11 cellular contexts compared by ENCODE assay signal in the genomic region with DNA sequence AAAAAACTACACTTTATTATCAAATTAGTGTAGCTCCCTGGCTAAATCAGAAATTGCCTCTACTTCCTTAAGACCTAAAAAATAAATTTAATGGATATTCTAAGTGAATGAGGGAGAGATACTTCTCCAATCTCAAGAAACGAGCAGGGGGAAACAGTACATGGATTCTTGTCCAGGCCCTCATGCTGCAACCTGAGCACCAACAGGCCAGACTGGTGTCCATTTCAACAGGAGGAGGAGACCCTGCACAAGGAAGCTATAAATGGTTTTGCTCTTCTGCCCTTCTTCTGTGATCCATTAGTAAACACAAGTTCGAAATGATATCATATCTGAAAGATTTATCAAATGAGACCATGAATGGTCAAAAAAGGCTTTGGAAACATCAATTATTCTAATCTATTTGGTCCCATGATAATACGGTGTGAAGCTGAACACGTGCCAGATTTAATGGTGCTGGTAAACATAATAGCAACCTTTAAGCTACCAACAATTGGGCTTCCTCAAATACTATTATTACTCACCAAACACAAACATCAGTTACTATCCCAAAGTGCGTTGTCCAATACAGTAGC.
DNase-seq lines count a peak whose midpoint lies in the region; ATAC-seq and TF ChIP-seq lines count a peak whose summit lies in the region.
"Had no signal": no experiment of that assay in that cellular context is flagged by ENCODE, and none has a peak within 500 bp of the region (broad histone marks: within the 10 kb centered on the region; RNA-seq: fewer than 3 reads in every experiment).

No MANE protein-coding gene starts in this region.

- TF ChIP-seq CTCF in NB4 (IDR thresholded peaks at IDR 0.05; ENCODE audit: low read depth, low read length) (no peak), omental fat pad (IDR thresholded peaks at IDR 0.05) (no peak)

- DNase-seq in Daoy (ENCODE audit: low read depth) (peak; percentile 41), NB4 (ENCODE audit: low read depth) (peak; percentile 35), adipocyte (ENCODE audit: low read depth) (peak; percentile 29), NCI-H1417 treated with DMSO at 0.1 percent for 48 hours (lab: John Stamatoyannopoulos, UW) (no peak), cerebellar nuclear complex (lab: John Stamatoyannopoulos, UW) (no peak), omental fat pad (ENCODE audit: low spot score) (no peak), GF-D8 (lab: John Stamatoyannopoulos, UW) (no peak)
- DNase-seq in natural killer cell treated with Interleukin-12 subunit alpha and Interleukin-12 subunit beta and Interleukin-15 and Interleukin-18, amount 100 ng/mL, for 72 hours (ENCODE audit: low spot score), result no peak
- DNase-seq: mesendoderm; stimulated activated CD4-positive, alpha-beta T cell treated with anti-CD3 and anti-CD28 coated beads, Interleukin-2, amount 100 ng/mL, for 48 hours had no signal

- H3K27ac Mint-ChIP-seq in natural killer cell treated with Interleukin-12 subunit alpha and Interleukin-12 subunit beta and Interleukin-15 and Interleukin-18, amount 100 ng/mL, for 72 hours, result peak overlapping the region; percentile 53 to 91

- no peaks in the 10 kb centered on the region for H3K9me3 ChIP-seq in adipocyte (ENCODE audit: control insufficient read depth, low read length)
- H3K9me3 ChIP-seq: suprapubic skin had no signal

- peaks cover 64 to 68% of the 10 kb centered on the region in 2 donors for H3K4me1 Mint-ChIP-seq in natural killer cell treated with Interleukin-12 subunit alpha and Interleukin-12 subunit beta and Interleukin-15 and Interleukin-18, amount 100 ng/mL, for 72 hours (ENCODE audit: low read depth in 2 of 2)

- H3K4me3 Mint-ChIP-seq in natural killer cell treated with Interleukin-12 subunit alpha and Interleukin-12 subunit beta and Interleukin-15 and Interleukin-18, amount 100 ng/mL, for 72 hours, result peak overlapping the region; percentile 57

- H3K4me3 ChIP-seq in NB4 (ENCODE audit: low read depth, low read length) (peak overlapping the region; percentile 90), adipocyte (ENCODE audit: low read length) (no peak overlapping the region)

- no peaks in the 10 kb centered on the region for H3K9me3 Mint-ChIP-seq in natural killer cell treated with Interleukin-12 subunit alpha and Interleukin-12 subunit beta and Interleukin-15 and Interleukin-18, amount 100 ng/mL, for 72 hours

- no peaks in the 10 kb centered on the region for H3K27me3 ChIP-seq in adipocyte (replicated peaks; ENCODE audit: control insufficient read depth, insufficient read depth, low read length)
- H3K27me3 ChIP-seq: suprapubic skin had no signal

- H3K4me1 ChIP-seq in adipocyte (ENCODE audit: control insufficient read depth, insufficient read depth, low read length), result peaks cover 17% of the 10 kb centered on the region

- no peak overlapping the region for H3K9ac ChIP-seq in adipocyte (ENCODE audit: low read length)

- H3K27me3 Mint-ChIP-seq in natural killer cell treated with Interleukin-12 subunit alpha and Interleukin-12 subunit beta and Interleukin-15 and Interleukin-18, amount 100 ng/mL, for 72 hours, result no peaks in the 10 kb centered on the region

- H3K36me3 ChIP-seq in adipocyte (ENCODE audit: control insufficient read depth, insufficient read depth, low read length, severe bottlenecking), result no peaks in the 10 kb centered on the region
- H3K36me3 ChIP-seq: suprapubic skin had no signal

- no peak for ATAC-seq in natural killer cell treated with Interleukin-12 subunit alpha and Interleukin-12 subunit beta and Interleukin-15 and Interleukin-18, amount 100 ng/mL, for 72 hours
- no peak for ATAC-seq in omental fat pad (ENCODE audit: low FRiP score)

- no peak for TF ChIP-seq POLR2A in NB4 (IDR thresholded peaks at IDR 0.05; ENCODE audit: extremely low read depth, insufficient read length)

- H3K36me3 Mint-ChIP-seq in natural killer cell treated with Interleukin-12 subunit alpha and Interleukin-12 subunit beta and Interleukin-15 and Interleukin-18, amount 100 ng/mL, for 72 hours, result peaks cover 4% of the 10 kb centered on the region

Comparison
In these comparisons a context has a peak if more than half of its experiments do, and no peak if none do; other contexts are left out.
1. DNase-seq: peak in Daoy (single experiment), NB4 (single experiment) and adipocyte (single experiment); none in natural killer cell treated with Interleukin-12 subunit alpha and Interleukin-12 subunit beta and Interleukin-15 and Interleukin-18, amount 100 ng/mL, for 72 hours (single experiment), NCI-H1417 treated with DMSO at 0.1 percent for 48 hours (single experiment), cerebellar nuclear complex (0 of 2), omental fat pad (single experiment) and GF-D8 (single experiment).